Comparison of ENCODE assay signal across 8 cellular contexts in genomic region chr5:37248970-37249819, GRCh38. TPM values are rescaled to one million over a fixed set of nuclear protein-coding genes. Genes with fewer than 3 reads are reported as not detected.
DNase-seq lines count a peak whose midpoint lies in the region; ATAC-seq, FAIRE-seq and TF ChIP-seq lines count a peak whose summit lies in the region.

TSS of gene CPLANE1 (minus strand) at chr5:37249376. CDS start at chr5:37247698, 1,678 bp downstream.

- no peaks in the 10 kb centered on the region for H3K9me3 ChIP-seq in keratinocyte (ENCODE audit: control insufficient read depth, low read depth, low read length)

- peaks cover 4% of the 10 kb centered on the region for H3K4me1 ChIP-seq in keratinocyte (ENCODE audit: control insufficient read depth, extremely low read depth, insufficient read depth, low read length)

- peaks cover 12% of the 10 kb centered on the region for H3K4me1 Mint-ChIP-seq in central memory CD8-positive, alpha-beta T cell

- no peaks in the 10 kb centered on the region for H3K27me3 Mint-ChIP-seq in central memory CD8-positive, alpha-beta T cell

- H3K27ac ChIP-seq in keratinocyte (ENCODE audit: control insufficient read depth, insufficient read depth, low read length), result peak within 1 kb of the TSS; percentile 52

- peak within 1 kb of the TSS; percentile 83 for H3K4me3 ChIP-seq in WI38 (ENCODE audit: low read depth, low read length)
- H3K4me3 ChIP-seq in keratinocyte (ENCODE audit: control insufficient read depth in 2 of 3, extremely low read depth in 1 of 3, insufficient read depth in 2 of 3, low read depth in 1 of 3, low read length in 3 of 3), result peak within 1 kb of the TSS; percentile 88 to 92 (median 89)

- peak within 1 kb of the TSS; percentile 87 for H3K9ac ChIP-seq in keratinocyte (ENCODE audit: control insufficient read depth, extremely low read depth, insufficient read depth, low read length)

- peaks cover 8% of the 10 kb centered on the region for H3K36me3 Mint-ChIP-seq in central memory CD8-positive, alpha-beta T cell (ENCODE audit: insufficient read depth)

- peak within 1 kb of the TSS; percentile 93 for H2AFZ ChIP-seq in keratinocyte (ENCODE audit: control insufficient read depth, low read length)

- TF ChIP-seq CTCF in WI38 (IDR thresholded peaks at IDR 0.05; ENCODE audit: low read depth, low read length), result 0 out of 2 replicates have a peak, but pooled peaks have one; percentile 3
- TF ChIP-seq CTCF in keratinocyte (optimal IDR thresholded peaks at IDR 0.05 in 1 of 3, IDR thresholded peaks at IDR 0.05 in 1 of 3, conservative IDR thresholded peaks at IDR 0.05 in 1 of 3; ENCODE audit: extremely low read depth in 1 of 3, insufficient read depth in 2 of 3, low read length in 3 of 3), result peak in 1 of 3 experiments; percentile 17

- no peaks in the 10 kb centered on the region for H3K9me1 ChIP-seq in keratinocyte (ENCODE audit: control insufficient read depth, extremely low read depth, insufficient read depth, low read length)

- no peak for FAIRE-seq in keratinocyte (lab: Jason Lieb, UNC)

- DNase-seq in A172 (ENCODE audit: low spot score), result peak; percentile 61
- DNase-seq in NCI-H2171 (lab: John Stamatoyannopoulos, UW), result peak; percentile 87
- peak; percentile 33 to 42 for DNase-seq in central memory CD8-positive, alpha-beta T cell (ENCODE audit: low spot score in 2 of 2)
- DNase-seq in keratinocyte (ENCODE audit: low read depth, low spot score), result no peak
- DNase-seq in stimulated activated CD4-positive, alpha-beta T cell treated with anti-CD3 and anti-CD28 coated beads, Interleukin-12 subunit alpha, Interleukin-12 subunit beta, amount 100 ng/mL, for 48 hours (ENCODE audit: low read depth in 2 of 3, low spot score in 1 of 3), result peak; percentile 14 to 57 (median 18)

- H3K4me2 ChIP-seq in keratinocyte (ENCODE audit: control insufficient read depth, extremely low read depth, insufficient read depth, low read depth, low read length), result peak within 1 kb of the TSS; percentile 93

- no peaks in the 10 kb centered on the region for H3K36me3 ChIP-seq in keratinocyte (ENCODE audit: control insufficient read depth in 2 of 2, extremely low read depth in 1 of 2, insufficient read depth in 2 of 2, low read length in 2 of 2)

- no peaks in the 10 kb centered on the region for H3K9me3 Mint-ChIP-seq in central memory CD8-positive, alpha-beta T cell

- dilution Hi-C loops in keratinocyte (cut with MboI; ENCODE audit: extremely low pct_ligation_motif_present, low sequenced_read_pairs), result no loop called here

- H3K79me2 ChIP-seq in keratinocyte (ENCODE audit: control insufficient read depth, insufficient read depth, low read length), result no peaks in the 10 kb centered on the region

- H3K27ac Mint-ChIP-seq in central memory CD8-positive, alpha-beta T cell (ENCODE audit: low read depth), result peak within 1 kb of the TSS; percentile 95

- no peaks in the 10 kb centered on the region for H4K20me1 ChIP-seq in keratinocyte (ENCODE audit: control insufficient read depth, extremely low read depth, insufficient read depth, low read length)

- peak within 1 kb of the TSS; percentile 94 for H3K4me3 Mint-ChIP-seq in central memory CD8-positive, alpha-beta T cell

- H3K27me3 ChIP-seq in keratinocyte (ENCODE audit: control insufficient read depth, extremely low read depth, insufficient read depth, low read length), result no peaks in the 10 kb centered on the region

- peak; percentile 85 for ATAC-seq in GM18517 (IDR thresholded peaks at IDR 0.05; ENCODE audit: unreplicated experiment)
- ATAC-seq in HG03025 (IDR thresholded peaks at IDR 0.05; ENCODE audit: low FRiP score, unreplicated experiment), result peak; percentile 89
- peak; percentile 81 for ATAC-seq in central memory CD8-positive, alpha-beta T cell (replicated peaks; ENCODE audit: extremely low read depth, poor library complexity, severe bottlenecking)

RNA-seq across cellular contexts. Expression of gene CPLANE1, which starts in this region (rescaled TPM):
- 22.5 and 24.6 TPM in 2 replicates for total RNA-seq in A172 (2014; rRNA removed; shearing (Covaris generic))
- 5.4 to 9.2 TPM (median 8.6 TPM) in 3 replicates for polyA plus RNA-seq in keratinocyte
- polyA plus RNA-seq in keratinocyte (2011; ENCODE audit: low read depth), result 10.1 TPM
- 1.6 and 2.6 TPM in 2 replicates for polyA plus RNA-seq in keratinocyte (2011; cell fraction: cytosol; rRNA removed)
- 10.8 and 11.0 TPM in 2 replicates for polyA plus RNA-seq in keratinocyte (2011; cell fraction: nucleus; rRNA removed)
- 1.5 and 3.6 TPM in 2 replicates for polyA plus RNA-seq in keratinocyte (2012; ENCODE audit: low replicate concordance)
- 7.7 to 25.1 TPM (median 13.3 TPM) in 3 replicates for polyA minus RNA-seq in keratinocyte
- 11.5 TPM for polyA minus RNA-seq in keratinocyte (2011; cell fraction: cytosol; rRNA and poly(A)+ RNA removed)
- polyA minus RNA-seq in keratinocyte (2011; cell fraction: nucleus; rRNA and poly(A)+ RNA removed), result 31.8 and 69.7 TPM in 2 replicates
